ENCODE assay signal across 30 cellular contexts in the genomic region with DNA sequence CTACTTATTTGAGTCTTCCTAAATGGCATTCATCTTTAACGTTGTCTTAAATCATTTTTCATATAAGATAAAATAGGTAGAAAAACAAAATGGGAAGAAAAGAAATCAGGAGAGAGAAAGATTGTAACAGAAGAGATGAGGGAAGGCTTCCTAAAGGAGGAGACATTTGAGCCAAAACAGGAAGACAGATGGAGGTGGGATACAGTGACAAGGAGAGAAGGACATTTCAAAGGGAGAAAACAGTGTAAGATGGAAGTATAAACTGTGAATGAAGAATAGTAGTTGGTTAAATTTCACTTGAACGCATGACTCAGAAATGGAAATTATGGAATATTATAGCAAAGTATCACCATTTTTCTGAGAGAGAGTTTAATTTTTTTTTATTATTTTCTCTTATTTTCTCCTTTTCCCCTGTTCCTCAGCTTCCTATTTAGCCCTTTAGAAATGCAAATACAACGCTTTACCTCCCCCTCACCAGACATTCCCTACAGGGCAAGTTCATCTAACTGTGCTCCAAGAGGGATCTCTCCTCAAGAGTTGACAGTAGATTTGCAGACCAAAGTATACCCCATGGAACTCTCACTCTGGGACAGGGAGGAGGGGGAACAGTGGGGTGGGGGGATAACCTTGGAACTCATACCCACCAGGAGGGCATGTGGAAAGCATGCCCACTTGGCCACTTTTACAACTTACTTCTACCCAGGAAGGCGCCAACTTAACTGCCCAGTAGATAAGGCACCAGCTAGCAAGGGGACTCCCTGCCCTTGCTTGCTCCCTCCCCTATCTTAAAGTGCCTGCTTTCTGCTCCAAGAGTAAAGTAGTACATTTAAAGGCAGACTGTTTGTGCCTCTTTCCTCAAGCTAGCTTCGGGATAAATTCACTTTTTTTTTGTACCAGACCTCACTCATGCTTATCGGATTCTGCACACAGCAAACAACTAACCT.
"Had no signal": no experiment of that assay in that cellular context is flagged by ENCODE, and none has a peak within 500 bp of the region (broad histone marks: within the 10 kb centered on the region; RNA-seq: fewer than 3 reads in every experiment).

No MANE protein-coding gene starts in this region.

- H3K79me2 ChIP-seq: hepatocyte had no signal

- H3K9me3 ChIP-seq: ascending aorta, colonic mucosa, gastroesophageal sphincter, left ventricle myocardium inferior, neutrophil, pancreas, prostate gland, sigmoid colon, uterus had no signal

- DNase-seq: activated CD4-positive, alpha-beta T cell treated with anti-CD3 and anti-CD28 coated beads for 36 hours; activated CD4-positive, CD25-positive, alpha-beta regulatory T cell; activated CD8-positive, alpha-beta memory T cell treated with anti-CD3 and anti-CD28 coated beads, Interleukin-2, amount 10 ng/mL, durations not matched to agents 7 days and 5 days; activated CD8-positive, alpha-beta T cell treated with anti-CD3 and anti-CD28 coated beads, Interleukin-2, amount 10 ng/mL, durations not matched to agents 7 days and 5 days; activated naive CD4-positive, alpha-beta T cell treated with anti-CD3 and anti-CD28 coated beads for 36 hours; activated naive CD8-positive, alpha-beta T cell treated with anti-CD3 and anti-CD28 coated beads, Interleukin-2, amount 10 ng/mL, durations not matched to agents 7 days and 5 days; activated T-cell treated with anti-CD3 and anti-CD28 coated beads, Interleukin-2, amount 50 U/mL, for 48 hours; cerebellar nuclear complex; colonic mucosa; effector memory CD8-positive, alpha-beta T cell; islet precursor cell; left ventricle myocardium inferior; pancreas; sigmoid colon; small intestine; stimulated activated CD4-positive, alpha-beta T cell treated with anti-CD3 and anti-CD28 coated beads, Interleukin-1b, Interleukin-23, amount 100 ng/mL, for 48 hours; substantia nigra; T-helper 1 cell; uterus had no signal

- H3K27ac ChIP-seq: ascending aorta, cardiac muscle cell, colonic mucosa, gastroesophageal sphincter, hepatocyte, left ventricle myocardium inferior, neutrophil, pancreas, prostate gland, sigmoid colon, uterus had no signal

- H3K4me1 Mint-ChIP-seq: activated CD8-positive, alpha-beta memory T cell treated with anti-CD3 and anti-CD28 coated beads, Interleukin-2, amount 10 ng/mL, durations not matched to agents 7 days and 5 days; activated naive CD8-positive, alpha-beta T cell treated with anti-CD3 and anti-CD28 coated beads, Interleukin-2, amount 10 ng/mL, durations not matched to agents 7 days and 5 days; brain; nephron had no signal

- H3K36me3 ChIP-seq: cardiac muscle cell, colonic mucosa, pancreas, prostate gland, uterus had no signal

- H2AFZ ChIP-seq: hepatocyte had no signal

- H3K4me3 Mint-ChIP-seq: activated CD4-positive, alpha-beta T cell treated with anti-CD3 and anti-CD28 coated beads for 36 hours; activated CD8-positive, alpha-beta memory T cell treated with anti-CD3 and anti-CD28 coated beads, Interleukin-2, amount 10 ng/mL, durations not matched to agents 7 days and 5 days; activated CD8-positive, alpha-beta T cell treated with anti-CD3 and anti-CD28 coated beads, Interleukin-2, amount 10 ng/mL, durations not matched to agents 7 days and 5 days; activated naive CD4-positive, alpha-beta T cell treated with anti-CD3 and anti-CD28 coated beads for 36 hours; activated naive CD8-positive, alpha-beta T cell treated with anti-CD3 and anti-CD28 coated beads, Interleukin-2, amount 10 ng/mL, durations not matched to agents 7 days and 5 days; brain; effector memory CD8-positive, alpha-beta T cell; nephron; stimulated activated naive CD8-positive, alpha-beta T cell treated with anti-CD3 and anti-CD28 coated beads, Interleukin-15, Interleukin-2, amounts not matched to agents 100 ng/mL and 50 ng/mL, for 24 hours; T-helper 2 cell treated with Interferon-gamma antibody and Interleukin-4, amounts not matched to agents 5 μg/mL and 100 μg/mL, for 36 hours; type B pancreatic cell had no signal

- H3K4me3 ChIP-seq: ascending aorta, cardiac muscle cell, colonic mucosa, gastroesophageal sphincter, hepatocyte, left ventricle myocardium inferior, pancreas, prostate gland, sigmoid colon, uterus had no signal

- H3K27me3 Mint-ChIP-seq: activated CD4-positive, alpha-beta T cell treated with anti-CD3 and anti-CD28 coated beads for 36 hours; activated CD8-positive, alpha-beta memory T cell treated with anti-CD3 and anti-CD28 coated beads, Interleukin-2, amount 10 ng/mL, durations not matched to agents 7 days and 5 days; activated naive CD8-positive, alpha-beta T cell treated with anti-CD3 and anti-CD28 coated beads, Interleukin-2, amount 10 ng/mL, durations not matched to agents 7 days and 5 days; brain; effector memory CD8-positive, alpha-beta T cell; stimulated activated naive CD8-positive, alpha-beta T cell treated with anti-CD3 and anti-CD28 coated beads, Interleukin-15, Interleukin-2, amounts not matched to agents 100 ng/mL and 50 ng/mL, for 24 hours; type B pancreatic cell had no signal

- H3K4me1 ChIP-seq: ascending aorta, colonic mucosa, gastroesophageal sphincter, left ventricle myocardium inferior, pancreas, prostate gland, sigmoid colon, uterus had no signal

- ATAC-seq: activated CD4-positive, alpha-beta T cell treated with anti-CD3 and anti-CD28 coated beads for 36 hours; activated CD8-positive, alpha-beta memory T cell treated with anti-CD3 and anti-CD28 coated beads, Interleukin-2, amount 10 ng/mL, durations not matched to agents 7 days and 5 days; activated CD8-positive, alpha-beta T cell treated with anti-CD3 and anti-CD28 coated beads, Interleukin-2, amount 10 ng/mL, durations not matched to agents 7 days and 5 days; effector memory CD8-positive, alpha-beta T cell; gastroesophageal sphincter; pancreas had no signal

- H3K4me2 ChIP-seq: hepatocyte had no signal

- H3K27me3 ChIP-seq: ascending aorta, cardiac muscle cell, colonic mucosa, gastroesophageal sphincter, hepatocyte, neutrophil, pancreas, sigmoid colon, uterus had no signal

- H3K9me3 Mint-ChIP-seq: activated naive CD4-positive, alpha-beta T cell treated with anti-CD3 and anti-CD28 coated beads for 36 hours; effector memory CD8-positive, alpha-beta T cell; stimulated activated naive CD8-positive, alpha-beta T cell treated with anti-CD3 and anti-CD28 coated beads, Interleukin-15, Interleukin-2, amounts not matched to agents 100 ng/mL and 50 ng/mL, for 24 hours had no signal

- H3K27ac Mint-ChIP-seq: activated CD4-positive, alpha-beta T cell treated with anti-CD3 and anti-CD28 coated beads for 36 hours; activated CD8-positive, alpha-beta memory T cell treated with anti-CD3 and anti-CD28 coated beads, Interleukin-2, amount 10 ng/mL, durations not matched to agents 7 days and 5 days; activated CD8-positive, alpha-beta T cell treated with anti-CD3 and anti-CD28 coated beads, Interleukin-2, amount 10 ng/mL, durations not matched to agents 7 days and 5 days; activated naive CD4-positive, alpha-beta T cell treated with anti-CD3 and anti-CD28 coated beads for 36 hours; activated naive CD8-positive, alpha-beta T cell treated with anti-CD3 and anti-CD28 coated beads, Interleukin-2, amount 10 ng/mL, durations not matched to agents 7 days and 5 days; brain; effector memory CD8-positive, alpha-beta T cell; nephron; stimulated activated naive CD8-positive, alpha-beta T cell treated with anti-CD3 and anti-CD28 coated beads, Interleukin-15, Interleukin-2, amounts not matched to agents 100 ng/mL and 50 ng/mL, for 24 hours; T-helper 2 cell treated with Interferon-gamma antibody and Interleukin-4, amounts not matched to agents 5 μg/mL and 100 μg/mL, for 36 hours; type B pancreatic cell had no signal
